In the genomic region with DNA sequence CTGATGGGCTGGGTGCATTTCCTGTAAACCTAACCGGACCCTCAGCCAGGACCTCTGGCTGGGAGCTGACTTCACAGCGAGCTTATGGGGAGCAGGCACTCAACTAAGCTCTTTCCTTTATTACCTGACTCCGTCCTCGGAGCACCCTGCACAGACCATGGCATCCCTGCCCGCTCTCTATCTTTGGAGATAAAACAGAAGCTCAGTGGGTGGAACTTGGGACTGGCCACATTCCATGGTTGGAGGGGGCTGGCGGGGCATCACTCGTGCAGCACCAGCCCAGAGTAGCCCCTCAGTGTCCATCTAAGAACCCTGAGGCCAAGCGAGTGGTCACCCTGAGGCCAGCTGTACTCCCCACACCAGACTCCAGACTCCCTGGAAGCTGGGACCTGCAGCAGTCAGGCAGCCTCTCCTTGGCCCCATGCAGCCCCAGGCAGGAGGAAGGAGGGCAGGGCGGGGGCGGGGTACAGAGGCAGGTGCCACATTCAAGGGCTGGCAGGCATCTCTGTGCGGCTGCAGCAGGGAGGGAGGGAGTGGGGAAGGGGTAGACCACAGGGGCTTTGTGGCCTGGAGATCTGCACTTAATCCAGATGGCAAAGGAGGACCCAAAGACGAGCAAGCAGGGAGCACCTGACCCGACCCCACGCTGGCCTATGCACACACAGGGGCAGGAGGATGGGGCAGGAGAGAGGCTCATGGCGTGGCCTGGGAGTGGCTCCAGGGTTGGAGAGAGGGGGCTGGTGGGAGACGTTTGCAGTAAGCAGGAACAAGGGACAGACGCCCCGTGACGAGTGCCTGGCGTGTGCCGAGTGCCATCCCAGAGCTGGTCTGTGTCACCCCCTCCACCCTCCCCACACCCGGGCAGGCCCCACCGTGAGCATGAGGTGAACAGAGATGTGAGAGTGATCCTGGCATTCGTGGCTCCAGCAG, we compare ENCODE assay signal across 25 cellular contexts. TPM values are rescaled to one million over a fixed set of nuclear protein-coding genes. Genes with fewer than 3 reads are reported as not detected.
DNase-seq lines count a peak whose midpoint lies in the region; ATAC-seq, FAIRE-seq and TF ChIP-seq lines count a peak whose summit lies in the region.
"Had no signal": no experiment of that assay in that cellular context is flagged by ENCODE, and none has a peak within 500 bp of the region (broad histone marks: within the 10 kb centered on the region; RNA-seq: fewer than 3 reads in every experiment).

No MANE protein-coding gene starts in this region.

- H3K23me2 ChIP-seq in H1 (ENCODE audit: low read depth, low read length): peaks cover 4% of the 10 kb centered on the region; the same call in 1 of the 2 replicates

- H3K27me3 ChIP-seq in SK-N-SH (ENCODE audit: insufficient read depth) (no peaks in the 10 kb centered on the region), DND-41 (ENCODE audit: insufficient read depth, low read length, poor library complexity) (no peaks in the 10 kb centered on the region), H1 (replicated peaks in 1 of 4; ENCODE audit: control insufficient read depth in 3 of 4, extremely low read depth in 1 of 4, insufficient read depth in 3 of 4, low read length in 3 of 4) (no peaks in the 10 kb centered on the region)
- H3K27me3 ChIP-seq: MG63 had no signal

- H2AFZ ChIP-seq in SK-N-SH (ENCODE audit: low read depth): no peak overlapping the region
- H2AFZ ChIP-seq in DND-41 (ENCODE audit: low read depth, low read length): no peak overlapping the region
- no peak overlapping the region for H2AFZ ChIP-seq in H1 (ENCODE audit: low read length)
- H2AFZ ChIP-seq: PC-9 had no signal

- H3K27ac ChIP-seq in SK-N-SH (ENCODE audit: low read depth in 2 of 2, low read length in 1 of 2) (no peak overlapping the region), DND-41 (ENCODE audit: low read length) (no peak overlapping the region), H1 (ENCODE audit: low read depth, low read length) (no peak overlapping the region)
- H3K27ac ChIP-seq: PC-9, SJSA1 had no signal

- TF ChIP-seq RAD21 in SK-N-SH (IDR thresholded peaks at IDR 0.05; ENCODE audit: low read length): no peak
- TF ChIP-seq RAD21 in H1 (IDR thresholded peaks at IDR 0.05 in 1 of 2, conservative IDR thresholded peaks at IDR 0.05 in 1 of 2; ENCODE audit: low read depth in 2 of 2, low read length in 2 of 2): no peak

- WGBS in SK-N-SH (ENCODE audit: low lambda C conversion rate): 44% methylated on average over 13 of the region's 24 CpGs
- 83% methylated on average over 22 of the region's 24 CpGs; no CpG with 5 or more reads in 1 of the 2 experiments for WGBS in H1 (ENCODE audit: extremely low coverage in 1 of 2, insufficient coverage in 1 of 2, insufficient read length in 1 of 2, insufficient replicate concordance in 2 of 2, low coverage in 1 of 2, low lambda C conversion rate in 2 of 2, missing lambda C conversion rate in 1 of 2), 2 experiments

- no peak overlapping the region for H3K4me3 Mint-ChIP-seq in type B pancreatic cell
- H3K4me3 Mint-ChIP-seq: CD8-positive, alpha-beta memory T cell; IgD-negative memory B cell had no signal

- H3K9me3 ChIP-seq in SK-N-SH: no peaks in the 10 kb centered on the region
- H3K9me3 ChIP-seq in DND-41 (ENCODE audit: insufficient read depth, low read length, severe bottlenecking): no peaks in the 10 kb centered on the region
- H3K9me3 ChIP-seq in H1 (ENCODE audit: insufficient read depth in 2 of 2, low read depth in 1 of 2, low read length in 1 of 2): peaks cover 10 to 14% of the 10 kb centered on the region in 2 experiments
- H3K9me3 ChIP-seq: HAP-1, MG63, SJSA1 had no signal

- H3K4me3 ChIP-seq in SK-N-SH (ENCODE audit: low read depth in 2 of 2, low read length in 1 of 2) (no peak overlapping the region), DND-41 (ENCODE audit: low read depth in 1 of 2, low read length in 2 of 2) (no peak overlapping the region), H1 (ENCODE audit: extremely low read depth in 1 of 4, insufficient read depth in 2 of 4, low read depth in 3 of 4, low read length in 4 of 4) (no peak overlapping the region)
- H3K4me3 ChIP-seq: HAP-1, MG63, PC-9, SJSA1 had no signal

- no peak overlapping the region for H3K56ac ChIP-seq in H1 (replicated peaks; ENCODE audit: insufficient read length, low read depth, low read length)

- no peak overlapping the region for H4K91ac ChIP-seq in H1 (replicated peaks; ENCODE audit: insufficient read length, low read length)

- H3K14ac ChIP-seq in H1 (ENCODE audit: insufficient read length): no peak overlapping the region

- H4K8ac ChIP-seq in H1 (ENCODE audit: extremely low read depth, insufficient read depth, low read length): peak overlapping the region; percentile 15; the same call in 1 of the 2 replicates

- DNase-seq in SK-N-SH (peak; percentile 46), DND-41 (peak; percentile 20), H1 (ENCODE audit: low read depth in 1 of 2, low spot score in 2 of 2) (no peak), type B pancreatic cell (ENCODE audit: extremely low spot score, unreplicated experiment) (peak; percentile 56), NCI-H524 treated with DMSO at 0.1 percent for 48 hours (lab: John Stamatoyannopoulos, UW) (no peak)
- DNase-seq: CD8-positive, alpha-beta memory T cell; Kasumi-1; MG63; NCI-H1092; NCI-H2081; NCI-H2171 treated with DMSO at 0.1 percent for 48 hours; NCI-H82; PC-9; SW 1271 had no signal

- no peak overlapping the region for H3K4me2 ChIP-seq in SK-N-SH
- no peak overlapping the region for H3K4me2 ChIP-seq in DND-41 (ENCODE audit: insufficient read depth, low read length)
- H3K4me2 ChIP-seq in H1 (ENCODE audit: insufficient read depth in 1 of 2, low read depth in 2 of 2, low read length in 2 of 2): no peak overlapping the region
- H3K4me2 ChIP-seq: PC-9 had no signal

- H2AK5ac ChIP-seq in H1 (ENCODE audit: low read depth, low read length): no peak overlapping the region

- no peak overlapping the region for H4K5ac ChIP-seq in H1 (ENCODE audit: insufficient read length, low read depth, low read length)

- no peak overlapping the region for H3K23ac ChIP-seq in H1 (ENCODE audit: insufficient read length)

- no peak overlapping the region for H2BK20ac ChIP-seq in H1 (ENCODE audit: low read length)

- H3K4me1 Mint-ChIP-seq in type B pancreatic cell (ENCODE audit: unreplicated experiment): peaks cover 3% of the 10 kb centered on the region
- H3K4me1 Mint-ChIP-seq: CD8-positive, alpha-beta memory T cell had no signal

- no peak overlapping the region for H2BK12ac ChIP-seq in H1 (ENCODE audit: low read depth, low read length)

- no peak overlapping the region for H2BK120ac ChIP-seq in H1 (replicated peaks; ENCODE audit: low read depth, low read length)

- no peak for FAIRE-seq in H1 (lab: Jason Lieb, UNC)
- FAIRE-seq: D721Med had no signal

- no peaks in the 10 kb centered on the region for H3K9me3 Mint-ChIP-seq in type B pancreatic cell
- H3K9me3 Mint-ChIP-seq: IgD-negative memory B cell had no signal

- no peak overlapping the region for H2BK15ac ChIP-seq in H1 (ENCODE audit: low read length)

- H2BK5ac ChIP-seq in H1 (ENCODE audit: low read depth, low read length): no peak overlapping the region

- peaks cover 2% of the 10 kb centered on the region for H3K27me3 Mint-ChIP-seq in type B pancreatic cell

- no peaks in the 10 kb centered on the region for H3F3A ChIP-seq in SK-N-SH (replicated peaks; ENCODE audit: insufficient read depth)

- H3K27ac Mint-ChIP-seq in type B pancreatic cell: peak overlapping the region; percentile 90
- H3K27ac Mint-ChIP-seq: CD8-positive, alpha-beta memory T cell; IgD-negative memory B cell had no signal

- H3K4me1 ChIP-seq in SK-N-SH (ENCODE audit: control insufficient read depth in 1 of 2, insufficient read depth in 2 of 2, low read depth in 1 of 2, low read length in 1 of 2) (peaks cover 0 to 11% of the 10 kb centered on the region in 2 experiments; a peak in 1 of 4 replicates), DND-41 (ENCODE audit: insufficient read depth, low read length) (no peaks in the 10 kb centered on the region), H1 (replicated peaks in 1 of 4; ENCODE audit: control insufficient read depth in 3 of 4, insufficient read depth in 4 of 4, low read length in 3 of 4) (peaks cover 0 to 1% (median 0%) of the 10 kb centered on the region in 4 experiments; a peak in 1 of 7 replicates)
- H3K4me1 ChIP-seq: HAP-1, SJSA1 had no signal

- TF ChIP-seq EP300 in SK-N-SH (IDR thresholded peaks at IDR 0.05; ENCODE audit: borderline replicate concordance in 1 of 2, low read depth in 1 of 2, low read length in 1 of 2) (no peak), H1 (IDR thresholded peaks at IDR 0.05; ENCODE audit: borderline replicate concordance in 1 of 2, low read depth in 2 of 2, low read length in 2 of 2) (no peak)

- no peak overlapping the region for H3K4ac ChIP-seq in H1 (replicated peaks; ENCODE audit: insufficient read length, low read depth, low read length)

- TF ChIP-seq CTCF in SK-N-SH (IDR thresholded peaks at IDR 0.05): no peak
- no peak for TF ChIP-seq CTCF in DND-41 (IDR thresholded peaks at IDR 0.05; ENCODE audit: borderline replicate concordance, extremely low read depth, low read length, poor library complexity, severe bottlenecking)
- TF ChIP-seq CTCF in H1 (IDR thresholded peaks at IDR 0.05; ENCODE audit: control extremely low read depth in 1 of 3, insufficient read depth in 1 of 3, low read depth in 1 of 3, low read length in 3 of 3): no peak
- no peak for TF ChIP-seq CTCF in type B pancreatic cell (conservative IDR thresholded peaks at IDR 0.05)

- H3K79me1 ChIP-seq in H1 (ENCODE audit: low read depth, low read length): no peaks in the 10 kb centered on the region

- no peak overlapping the region for H3K9ac ChIP-seq in SK-N-SH
- no peak overlapping the region for H3K9ac ChIP-seq in DND-41 (ENCODE audit: low read depth, low read length)
- no peak overlapping the region for H3K9ac ChIP-seq in H1 (replicated peaks in 1 of 4; ENCODE audit: extremely low read depth in 1 of 4, low read depth in 3 of 4, low read length in 3 of 4)

- H3K36me3 Mint-ChIP-seq in type B pancreatic cell: no peaks in the 10 kb centered on the region
- H3K36me3 Mint-ChIP-seq: CD8-positive, alpha-beta memory T cell; IgD-negative memory B cell had no signal

- no peak for TF ChIP-seq POLR2A in H1 (IDR thresholded peaks at IDR 0.05; ENCODE audit: control extremely low read depth in 1 of 2, low read depth in 2 of 2, low read length in 2 of 2)

- H3K18ac ChIP-seq in H1 (ENCODE audit: extremely low read depth, low read length): no peak overlapping the region

- no peaks in the 10 kb centered on the region for H3K9me2 ChIP-seq in SK-N-SH

- CTCF ChIA-PET in SK-N-SH (lab: Yijun Ruan, JAX): interaction anchor here (4.6 kb wide), 1 partner anchor 10 kb away, joined by 44 read pairs; no protein-coding TSS in a partner anchor
- CTCF ChIA-PET in H1 (lab: Charles Lee; ENCODE audit: partially characterized antibody): interaction anchor here (0.6 to 5.0 kb wide), 3 partner anchors 10 to 102 kb away, joined by 3 to 59 read pairs (median 3); no protein-coding TSS in a partner anchor

- ATAC-seq in SK-N-SH treated with all-trans-retinoic acid at 6 μM for 48 hours (no peak), DND-41 (ENCODE audit: insufficient read depth, low read depth) (peak; percentile 54; the same call in 2 of the 3 replicates), GM18511 (IDR thresholded peaks at IDR 0.05; ENCODE audit: unreplicated experiment) (no peak), GM19452 (IDR thresholded peaks at IDR 0.05; ENCODE audit: unreplicated experiment) (no peak)

- POLR2A ChIA-PET in SK-N-SH (lab: Yijun Ruan, JAX) (no interaction called here), H1 (lab: Charles Lee; ENCODE audit: partially characterized antibody) (interaction anchor here (0.7 to 1.1 kb wide), 2 partner anchors 36 to 41 kb away, joined by 3 read pairs; no protein-coding TSS in a partner anchor)

- H3K79me2 ChIP-seq in SK-N-SH (ENCODE audit: insufficient read depth) (no peaks in the 10 kb centered on the region), DND-41 (ENCODE audit: insufficient read depth, low read length) (no peaks in the 10 kb centered on the region), H1 (ENCODE audit: control insufficient read depth in 1 of 2, insufficient read depth in 2 of 2, low read length in 2 of 2) (no peaks in the 10 kb centered on the region)

- H3K36me3 ChIP-seq in SK-N-SH (replicated peaks in 1 of 2; ENCODE audit: control insufficient read depth in 1 of 2, insufficient read depth in 2 of 2, low read length in 1 of 2): no peaks in the 10 kb centered on the region
- no peaks in the 10 kb centered on the region for H3K36me3 ChIP-seq in DND-41 (ENCODE audit: insufficient read depth, low read length)
- H3K36me3 ChIP-seq in H1 (ENCODE audit: control insufficient read depth in 2 of 4, insufficient read depth in 4 of 4, low read length in 3 of 4): no peaks in the 10 kb centered on the region; a peak in 1 of 8 replicates
- H3K36me3 ChIP-seq: HAP-1, MG63, SJSA1 had no signal

- H4K20me1 ChIP-seq in SK-N-SH (ENCODE audit: insufficient read depth) (no peaks in the 10 kb centered on the region), DND-41 (ENCODE audit: insufficient read depth, low read length) (no peaks in the 10 kb centered on the region), H1 (replicated peaks in 1 of 2; ENCODE audit: control insufficient read depth in 1 of 2, insufficient read depth in 2 of 2, low read length in 2 of 2) (no peaks in the 10 kb centered on the region)

RNA-seq across cellular contexts. Expression of a gene that starts 26.1 kb away (rescaled TPM):
- polyA plus RNA-seq in SK-N-SH (2012; rRNA removed) (not detected in 2 replicates), H1 (2011; rRNA removed) (2.1 and 2.2 TPM in 2 replicates)
- not detected in 2 replicates for polyA plus RNA-seq in SK-N-SH (2012; cell fraction: cytosol; rRNA removed)
- polyA plus RNA-seq in SK-N-SH (2012; cell fraction: nucleus; rRNA removed): not detected in 2 replicates
- total RNA-seq in H1 (2021; fragmentation: NEBNext Ultra II Directional; extraction: Animal tissue kit (Norgen Biotek cat#: 25700)): 1.3 and 1.6 TPM in 2 replicates
- polyA plus RNA-seq in H1 (2011; cell fraction: cytosol; rRNA removed): 2.5 TPM
- polyA plus RNA-seq in H1 (2011; cell fraction: nucleus; rRNA removed): 3.9 TPM
- polyA plus RNA-seq in H1 (2012, experiment 1 of 2): 1.2 to 1.5 TPM (median 1.4 TPM) in 4 replicates
- polyA plus RNA-seq in H1 (2012, experiment 2 of 2): 0.66 TPM
- 0.06 TPM for polyA plus RNA-seq in H1 (2013, experiment 1 of 2)
- polyA plus RNA-seq in H1 (2013, experiment 2 of 2): 0.07 TPM
- polyA minus RNA-seq in H1 (2011; rRNA and poly(A)+ RNA removed): 0.71 and 1.6 TPM in 2 replicates
- polyA minus RNA-seq in H1 (2011; cell fraction: cytosol; rRNA and poly(A)+ RNA removed): 0.95 TPM
- 1.00 TPM for polyA minus RNA-seq in H1 (2011; cell fraction: nucleus; rRNA and poly(A)+ RNA removed)
- not detected in 2 replicates for total RNA-seq in type B pancreatic cell (ENCODE audit: low replicate concordance)
- total RNA-seq: A172; CD8-positive, alpha-beta memory T cell; G401; NCI-H460; PC-9; SJSA1 had no signal
- polyA plus RNA-seq: BJ; CD8-positive, alpha-beta memory T cell; IgD-negative memory B cell had no signal

RNA-seq across cellular contexts. Expression of a gene that starts 49.9 kb away (rescaled TPM):
- not detected in 2 replicates for polyA plus RNA-seq in SK-N-SH (2012; rRNA removed)
- not detected in 2 replicates for polyA plus RNA-seq in SK-N-SH (2012; cell fraction: cytosol; rRNA removed)
- not detected in 2 replicates for polyA plus RNA-seq in SK-N-SH (2012; cell fraction: nucleus; rRNA removed)
- 3.1 and 3.7 TPM in 2 replicates for total RNA-seq in H1 (2021; fragmentation: NEBNext Ultra II Directional; extraction: Animal tissue kit (Norgen Biotek cat#: 25700))
- polyA plus RNA-seq in H1 (2011; rRNA removed): 2.3 and 2.6 TPM in 2 replicates
- polyA plus RNA-seq in H1 (2011; cell fraction: cytosol; rRNA removed): 5.3 TPM
- 47.6 TPM for polyA plus RNA-seq in H1 (2011; cell fraction: nucleus; rRNA removed)
- polyA plus RNA-seq in H1 (2012, experiment 1 of 2): 6.5 to 8.6 TPM (median 8.0 TPM) in 4 replicates
- 1.1 TPM for polyA plus RNA-seq in H1 (2012, experiment 2 of 2)
- polyA plus RNA-seq in H1 (2013, experiment 1 of 2): not detected
- polyA plus RNA-seq in H1 (2013, experiment 2 of 2): 0.18 TPM
- 0.60 and 0.83 TPM in 2 replicates for polyA minus RNA-seq in H1 (2011; rRNA and poly(A)+ RNA removed)
- polyA minus RNA-seq in H1 (2011; cell fraction: cytosol; rRNA and poly(A)+ RNA removed): not detected
- polyA minus RNA-seq in H1 (2011; cell fraction: nucleus; rRNA and poly(A)+ RNA removed): 7.2 TPM
- total RNA-seq in type B pancreatic cell (ENCODE audit: low replicate concordance): 1.1 and 2.0 TPM in 2 replicates
- total RNA-seq: A172; CD8-positive, alpha-beta memory T cell; G401; NCI-H460; PC-9; SJSA1 had no signal
- polyA plus RNA-seq: BJ; CD8-positive, alpha-beta memory T cell; IgD-negative memory B cell had no signal

RNA-seq across cellular contexts. Expression of a gene that starts 51.7 kb away (rescaled TPM):
- polyA plus RNA-seq in SK-N-SH (2012; rRNA removed) (0.08 TPM in 1 of 2 replicates, not detected in the other), H1 (2011; rRNA removed) (0.19 TPM in 1 of 2 replicates, not detected in the other)
- polyA plus RNA-seq in SK-N-SH (2012; cell fraction: cytosol; rRNA removed): not detected in 2 replicates
- polyA plus RNA-seq in SK-N-SH (2012; cell fraction: nucleus; rRNA removed): 0.06 TPM in 1 of 2 replicates, not detected in the other
- total RNA-seq in H1 (2021; fragmentation: NEBNext Ultra II Directional; extraction: Animal tissue kit (Norgen Biotek cat#: 25700)): not detected in 2 replicates
- not detected for polyA plus RNA-seq in H1 (2011; cell fraction: cytosol; rRNA removed)
- polyA plus RNA-seq in H1 (2011; cell fraction: nucleus; rRNA removed): not detected
- polyA plus RNA-seq in H1 (2012, experiment 1 of 2): not detected in 4 replicates
- polyA plus RNA-seq in H1 (2012, experiment 2 of 2): not detected
- not detected for polyA plus RNA-seq in H1 (2013, experiment 1 of 2)
- polyA plus RNA-seq in H1 (2013, experiment 2 of 2): 0.13 TPM
- polyA minus RNA-seq in H1 (2011; rRNA and poly(A)+ RNA removed): not detected in 2 replicates
- not detected for polyA minus RNA-seq in H1 (2011; cell fraction: cytosol; rRNA and poly(A)+ RNA removed)
- polyA minus RNA-seq in H1 (2011; cell fraction: nucleus; rRNA and poly(A)+ RNA removed): not detected
- total RNA-seq in type B pancreatic cell (ENCODE audit: low replicate concordance): not detected in 2 replicates
- total RNA-seq: A172; CD8-positive, alpha-beta memory T cell; G401; PC-9; SJSA1 had no signal
- polyA plus RNA-seq: BJ; CD8-positive, alpha-beta memory T cell; IgD-negative memory B cell had no signal

Comparison
In these comparisons a context has a peak if more than half of its experiments do, and no peak if none do; other contexts are left out.
1. DNase-seq: peak in SK-N-SH (single experiment), DND-41 (single experiment) and type B pancreatic cell (single experiment); none in H1 (0 of 2) and NCI-H524 treated with DMSO at 0.1 percent for 48 hours (single experiment).